1 cellular context compared by ENCODE assay signal in genomic region chr5:50623666-50624065, GRCh38.
TF ChIP-seq lines count a peak whose summit lies in the region.

No MANE protein-coding gene starts in this region.

TF ChIP-seq in GM23338, 12 proteins besides CTCF, POLR2A, EP300 and RAD21 (continued from another document):
- TF ChIP-seq REST (IDR thresholded peaks at IDR 0.05; ENCODE audit: unreplicated experiment) (no peak), EZH2phosphoT487 (IDR thresholded peaks at IDR 0.05; ENCODE audit: unreplicated experiment) (no peak), ZNF114 (CRISPR knock-in tag; IDR thresholded peaks at IDR 0.05) (no peak), ETS1 (IDR thresholded peaks at IDR 0.05) (no peak), NANOG (IDR thresholded peaks at IDR 0.05; ENCODE audit: borderline replicate concordance) (no peak)
